In genomic region chr5:79990205-79990597, GRCh38 we compare ENCODE assay signal across 8 cellular contexts. TPM values are rescaled to one million over a fixed set of nuclear protein-coding genes. Genes with fewer than 3 reads are reported as not detected.
A peak's percentile ranks its signal among the peaks of the same experiment; 100 is the strongest.
DNase-seq lines count a peak whose midpoint lies in the region; ATAC-seq, FAIRE-seq and TF ChIP-seq lines count a peak whose summit lies in the region.

No MANE protein-coding gene starts in this region.

- TF ChIP-seq POLR2A in esophagus muscularis mucosa (IDR thresholded peaks at IDR 0.05; ENCODE audit: low read depth) (no peak), gastrocnemius medialis (IDR thresholded peaks at IDR 0.05) (no peak)

- POLR2A ChIA-PET in PC-3 (lab: Charles Lee; ENCODE audit: unreplicated experiment): no interaction called here

- peaks cover 21% of the 10 kb centered on the region for H3K79me2 ChIP-seq in PC-3 (ENCODE audit: low read length)

- H3K27me3 ChIP-seq in H7 (ENCODE audit: control insufficient read depth, insufficient read depth, low read length) (no peaks in the 10 kb centered on the region), PC-3 (ENCODE audit: low read length) (no peaks in the 10 kb centered on the region), esophagus muscularis mucosa (no peaks in the 10 kb centered on the region), gastrocnemius medialis (no peaks in the 10 kb centered on the region)

- in situ Hi-C loops in gastrocnemius medialis (cut with MboI; ENCODE audit: low sequenced_read_pairs in 4 of 4): no loop called here

- FAIRE-seq in GM18507 (lab: Jason Lieb, UNC): peak; percentile 91

- TF ChIP-seq CTCF in PC-3 (conservative IDR thresholded peaks at IDR 0.05; ENCODE audit: low read depth, low read length): no peak
- TF ChIP-seq CTCF in esophagus muscularis mucosa (IDR thresholded peaks at IDR 0.05): no peak
- no peak for TF ChIP-seq CTCF in gastrocnemius medialis (IDR thresholded peaks at IDR 0.05 in 4 of 5, conservative IDR thresholded peaks at IDR 0.05 in 1 of 5)

- intact Hi-C loops in PC-3 (cut with micrococcal nuclease) (no loop called here), esophagus muscularis mucosa (cut with DNase I) (no loop called here), gastrocnemius medialis (cut with DNase I; ENCODE audit: low total_unique reads) (no loop called here)

- H3K27ac ChIP-seq in PC-3 (ENCODE audit: low read length): peak overlapping the region; percentile 68; the same call in 1 of the 2 replicates
- H3K27ac ChIP-seq in esophagus muscularis mucosa (replicated peaks in 1 of 4): peak overlapping the region in 3 of 4 donors; percentile 77 to 86 (median 83)
- peak overlapping the region; percentile 67 to 83 (median 80) for H3K27ac ChIP-seq in gastrocnemius medialis

- no peaks in the 10 kb centered on the region for H3K9me2 ChIP-seq in PC-3 (replicated peaks; ENCODE audit: low read length)

- CTCF ChIA-PET in PC-3 (lab: Charles Lee): interaction anchor here (0.8 kb wide), 1 partner anchor 93 kb away, joined by 3 read pairs; no protein-coding TSS in a partner anchor

- H3K4me2 ChIP-seq in PC-3 (ENCODE audit: low read length): peak overlapping the region; percentile 93

- H3K9me3 ChIP-seq in PC-3 (ENCODE audit: low read length): no peaks in the 10 kb centered on the region
- no peaks in the 10 kb centered on the region for H3K9me3 ChIP-seq in esophagus muscularis mucosa
- no peaks in the 10 kb centered on the region for H3K9me3 ChIP-seq in gastrocnemius medialis

- peak overlapping the region; percentile 99 for H2AFZ ChIP-seq in PC-3 (ENCODE audit: low read length)

- ATAC-seq in PC-3 (peak; percentile 10; the same call in 1 of the 2 replicates), gastrocnemius medialis (no peak)

- BruUV-seq in PC-3 (replicated peaks; lab: Mats Ljungman, UMichigan): TSS peak; percentile 54

- no peaks in the 10 kb centered on the region for H4K20me1 ChIP-seq in PC-3 (ENCODE audit: low read length)

- H3K4me1 ChIP-seq in PC-3 (ENCODE audit: insufficient read depth, low read length) (peaks cover 16% of the 10 kb centered on the region), esophagus muscularis mucosa (peaks cover 11 to 21% (median 20%) of the 10 kb centered on the region in 4 donors), gastrocnemius medialis (peaks cover 21 to 26% of the 10 kb centered on the region in 2 donors)

- H3K9ac ChIP-seq in PC-3 (ENCODE audit: low read length): peak overlapping the region; percentile 94

- H3K4me3 ChIP-seq in H7 (ENCODE audit: insufficient read depth, low read depth, low read length) (peak overlapping the region; percentile 94), PC-3 (ENCODE audit: low read length) (peak overlapping the region; percentile 100), esophagus muscularis mucosa (peak overlapping the region; percentile 87 to 96 (median 90)), gastrocnemius medialis (peak overlapping the region; percentile 83 to 94 (median 94))

- no peaks in the 10 kb centered on the region for H3F3A ChIP-seq in PC-3 (ENCODE audit: low read length, unreplicated experiment)

- DNase-seq in GM18507 (ENCODE audit: extremely low spot score, insufficient read length, low read depth) (no peak), H7 (no peak), PC-3 (peak; percentile 1), esophagus muscularis mucosa (ENCODE audit: extremely low spot score) (no peak), gastrocnemius medialis (no peak), NCI-H1694 treated with DMSO at 0.1 percent for 48 hours (lab: John Stamatoyannopoulos, UW) (no peak), pons (ENCODE audit: low spot score) (no peak), NCI-H510A (lab: John Stamatoyannopoulos, UW) (no peak)

- H3K36me3 ChIP-seq in H7 (replicated peaks; ENCODE audit: control insufficient read depth, insufficient read depth, low read length): peaks cover 5% of the 10 kb centered on the region
- peaks cover 6% of the 10 kb centered on the region for H3K36me3 ChIP-seq in PC-3 (ENCODE audit: low read depth, low read length)
- peaks cover 33 to 40% (median 35%) of the 10 kb centered on the region in 4 donors for H3K36me3 ChIP-seq in esophagus muscularis mucosa
- peaks cover 3 to 30% of the 10 kb centered on the region in 2 donors for H3K36me3 ChIP-seq in gastrocnemius medialis

- 46% methylated on average over 6 of the region's 6 CpGs for WGBS in esophagus muscularis mucosa

- TF ChIP-seq EP300 in esophagus muscularis mucosa (IDR thresholded peaks at IDR 0.05): no peak

RNA-seq across cellular contexts. Expression of gene MTX3, which starts 0.9 kb away (rescaled TPM):
- 16.6 and 30.4 TPM in 2 replicates for total RNA-seq in H7 (2014; rRNA removed; shearing (Covaris generic))
- total RNA-seq in PC-3 (2014; rRNA removed): 7.0 and 7.1 TPM in 2 replicates
- 10 to 100 TPM; 15.0 to 20.8 (median 15.8) TPM for total RNA-seq in esophagus muscularis mucosa
- 10 to 100 TPM in 2 of 4 donors, 1 to 10 TPM in 2; 8.2 to 29.3 (median 10.8) TPM for total RNA-seq in gastrocnemius medialis

RNA-seq across cellular contexts. Expression of gene THBS4, which starts 44.9 kb away (rescaled TPM):
- total RNA-seq in H7 (2014; rRNA removed; shearing (Covaris generic)): 3.1 and 3.4 TPM in 2 replicates
- 0.29 TPM in 1 of 2 replicates, not detected in the other for total RNA-seq in PC-3 (2014; rRNA removed)
- 100 to 1,000 TPM in 1 of 4 donors, 10 to 100 TPM in 3; 25.6 to 119 (median 30.6) TPM for total RNA-seq in esophagus muscularis mucosa
- total RNA-seq in gastrocnemius medialis: 100 to 1,000 TPM in 1 of 4 donors, 10 to 100 TPM in 3; 23.3 to 336 (median 38.4) TPM
